Comparison of ENCODE assay signal across 9 cellular contexts in the genomic region with DNA sequence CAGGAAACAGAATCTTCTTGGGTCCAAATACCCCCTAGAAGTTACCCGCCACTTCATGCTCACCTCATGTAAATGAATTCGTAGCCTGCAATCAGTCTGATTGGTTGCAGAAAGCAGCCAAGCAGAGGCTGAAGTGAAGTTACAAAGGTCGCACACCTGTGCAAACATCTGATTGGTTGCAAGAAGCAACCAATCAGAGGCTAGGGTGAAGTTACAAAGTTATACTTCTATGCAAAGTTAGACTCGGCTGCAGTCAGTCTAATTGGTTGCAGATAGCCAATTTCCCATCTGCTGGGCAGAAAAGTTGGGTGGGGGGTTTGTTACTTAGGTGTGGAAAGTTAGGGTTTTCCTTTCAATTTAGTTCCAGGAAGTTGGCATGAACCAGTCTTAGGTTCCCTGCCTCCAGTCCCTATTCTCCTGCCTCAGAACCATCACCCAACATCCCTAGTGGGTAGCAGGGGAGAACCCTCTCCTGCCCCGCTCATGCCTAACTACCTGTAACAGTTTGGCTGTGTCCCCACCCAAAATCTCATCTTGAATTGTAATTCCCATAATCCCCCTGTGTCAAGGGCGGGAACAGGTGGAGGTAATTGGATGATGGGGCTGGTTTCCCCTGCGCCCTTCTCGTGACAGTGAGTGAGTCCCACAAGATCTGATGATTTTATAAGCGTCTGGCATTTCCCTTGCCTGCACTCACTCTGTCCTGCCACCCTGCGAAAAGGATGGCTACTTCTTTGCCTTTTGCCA. TPM values are rescaled to one million over a fixed set of nuclear protein-coding genes. Genes with fewer than 3 reads are reported as not detected.
DNase-seq lines count a peak whose midpoint lies in the region; ATAC-seq and TF ChIP-seq lines count a peak whose summit lies in the region.
"Had no signal": no experiment of that assay in that cellular context is flagged by ENCODE, and none has a peak within 500 bp of the region (broad histone marks: within the 10 kb centered on the region; RNA-seq: fewer than 3 reads in every experiment).

No MANE protein-coding gene starts in this region.

- POLR2A ChIA-PET in activated CD4-positive, alpha-beta T cell treated with anti-CD3 and anti-CD28 coated beads for 36 hours (lab: Charles Lee), result no interaction called here

- H3K27me3 ChIP-seq in kidney epithelial cell (ENCODE audit: control insufficient read depth, insufficient read depth, low read length), result no peaks in the 10 kb centered on the region

- H3K9me3 Mint-ChIP-seq in activated CD4-positive, alpha-beta T cell treated with anti-CD3 and anti-CD28 coated beads for 36 hours (ENCODE audit: low read depth), result peaks cover 4% of the 10 kb centered on the region

- H3K36me3 Mint-ChIP-seq in activated CD4-positive, alpha-beta T cell treated with anti-CD3 and anti-CD28 coated beads for 36 hours (ENCODE audit: low read depth), result no peaks in the 10 kb centered on the region

- intact Hi-C loops in activated CD4-positive, alpha-beta T cell treated with anti-CD3 and anti-CD28 coated beads for 36 hours (cut with DNase I, micrococcal nuclease), result loop anchor here (1.0 to 10.0 kb wide), 4 partner anchors 66 to 372 kb away; a partner anchor contains a TSS

- H3K27ac ChIP-seq in angular gyrus (ENCODE audit: low read depth, low read length) (peak overlapping the region; percentile 81), temporal lobe (ENCODE audit: low read depth, low read length) (peak overlapping the region; percentile 91)
- H3K27ac ChIP-seq: neutrophil had no signal

- H3K4me3 ChIP-seq in kidney epithelial cell (ENCODE audit: low read depth, low read length), result peak overlapping the region; percentile 83

- H3K4me1 Mint-ChIP-seq in activated CD4-positive, alpha-beta T cell treated with anti-CD3 and anti-CD28 coated beads for 36 hours, result peaks cover 31% of the 10 kb centered on the region

- peaks cover 9% of the 10 kb centered on the region for H3K27me3 Mint-ChIP-seq in activated CD4-positive, alpha-beta T cell treated with anti-CD3 and anti-CD28 coated beads for 36 hours

- H3K27ac Mint-ChIP-seq in activated CD4-positive, alpha-beta T cell treated with anti-CD3 and anti-CD28 coated beads for 36 hours, result peak overlapping the region; percentile 79

- H3K4me3 Mint-ChIP-seq in activated CD4-positive, alpha-beta T cell treated with anti-CD3 and anti-CD28 coated beads for 36 hours, result peak overlapping the region; percentile 76

- DNase-seq in activated CD4-positive, alpha-beta T cell treated with anti-CD3 and anti-CD28 coated beads for 36 hours, result no peak
- DNase-seq in activated CD4-positive, alpha-beta T cell treated with anti-CD3 and anti-CD28 coated beads for 4 hours, result no peak
- DNase-seq in kidney epithelial cell (ENCODE audit: low read depth), result no peak
- no peak for DNase-seq in GOT3 (lab: John Stamatoyannopoulos, UW)

- no peak for ATAC-seq in activated CD4-positive, alpha-beta T cell treated with anti-CD3 and anti-CD28 coated beads for 36 hours
- no peak for ATAC-seq in GM18502 (IDR thresholded peaks at IDR 0.05; ENCODE audit: poor library complexity, unreplicated experiment)
- ATAC-seq in GM19463 (IDR thresholded peaks at IDR 0.05; ENCODE audit: unreplicated experiment), result no peak

- CTCF ChIA-PET in activated CD4-positive, alpha-beta T cell treated with anti-CD3 and anti-CD28 coated beads for 36 hours (lab: Charles Lee), result interaction anchor here (0.6 to 1.2 kb wide), 3 partner anchors 12 to 159 kb away, joined by 3 to 6 read pairs (median 4); no protein-coding TSS in a partner anchor

- no peaks in the 10 kb centered on the region for H3K36me3 ChIP-seq in kidney epithelial cell (ENCODE audit: control insufficient read depth, insufficient read depth, low read length)
- H3K36me3 ChIP-seq: neutrophil had no signal

- no peak for TF ChIP-seq CTCF in kidney epithelial cell (IDR thresholded peaks at IDR 0.05; ENCODE audit: insufficient read depth, low read length, poor library complexity, severe bottlenecking)

RNA-seq across cellular contexts. Expression of a gene that starts 1.2 kb away (rescaled TPM):
- 1 to 10 TPM; 5.7 to 6.5 TPM for total RNA-seq in activated CD4-positive, alpha-beta T cell treated with anti-CD3 and anti-CD28 coated beads for 36 hours
- total RNA-seq in kidney epithelial cell (29.6 and 33.6 TPM in 2 replicates), temporal lobe (45.2 TPM)
